In the genomic region with DNA sequence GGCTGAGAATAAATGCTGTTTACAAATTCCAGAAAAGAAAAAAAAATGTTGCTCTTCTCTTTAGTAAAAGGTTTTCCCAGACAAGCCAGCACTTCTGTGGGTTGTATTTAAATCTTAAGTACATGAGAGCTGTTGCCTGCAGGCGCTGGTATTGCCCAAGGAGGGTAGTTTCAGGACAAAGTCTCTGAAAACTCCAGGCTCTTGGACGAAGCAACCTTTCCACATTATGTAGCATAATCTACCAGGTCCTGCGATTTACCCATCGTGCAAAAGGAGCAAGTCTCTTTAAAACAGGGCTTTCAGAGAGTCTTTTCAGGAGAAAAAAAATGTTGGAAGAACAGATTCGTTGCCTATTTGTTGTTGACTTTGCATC, we compare ENCODE assay signal across 8 cellular contexts.
DNase-seq lines count a peak whose midpoint lies in the region; ATAC-seq and TF ChIP-seq lines count a peak whose summit lies in the region.

No MANE protein-coding gene starts in this region.

- H3K27ac Mint-ChIP-seq in T-helper 2 cell treated with Interferon-gamma antibody and Interleukin-4, amounts not matched to agents 5 μg/mL and 100 μg/mL, for 36 hours, result no peak overlapping the region
- H3K27ac Mint-ChIP-seq in stimulated activated memory B cell treated with anti-CD40 and anti-IgM and Interleukin-4, amounts not matched to agents 10 μg/mL and 1 μg/mL and 100 μg/mL, for 72 hours, result no peak overlapping the region

- peaks cover 20% of the 10 kb centered on the region for H3K27me3 Mint-ChIP-seq in T-helper 2 cell treated with Interferon-gamma antibody and Interleukin-4, amounts not matched to agents 5 μg/mL and 100 μg/mL, for 36 hours (ENCODE audit: low read depth)
- H3K27me3 Mint-ChIP-seq in stimulated activated memory B cell treated with anti-CD40 and anti-IgM and Interleukin-4, amounts not matched to agents 10 μg/mL and 1 μg/mL and 100 μg/mL, for 72 hours, result peaks cover 58% of the 10 kb centered on the region

- no peaks in the 10 kb centered on the region for H3K9me3 Mint-ChIP-seq in T-helper 2 cell treated with Interferon-gamma antibody and Interleukin-4, amounts not matched to agents 5 μg/mL and 100 μg/mL, for 36 hours
- peaks cover 6% of the 10 kb centered on the region for H3K9me3 Mint-ChIP-seq in stimulated activated memory B cell treated with anti-CD40 and anti-IgM and Interleukin-4, amounts not matched to agents 10 μg/mL and 1 μg/mL and 100 μg/mL, for 72 hours

- H3K36me3 Mint-ChIP-seq in T-helper 2 cell treated with Interferon-gamma antibody and Interleukin-4, amounts not matched to agents 5 μg/mL and 100 μg/mL, for 36 hours (ENCODE audit: low read depth), result no peaks in the 10 kb centered on the region
- H3K36me3 Mint-ChIP-seq in stimulated activated memory B cell treated with anti-CD40 and anti-IgM and Interleukin-4, amounts not matched to agents 10 μg/mL and 1 μg/mL and 100 μg/mL, for 72 hours, result no peaks in the 10 kb centered on the region

- peak overlapping the region; percentile 78 for H3K4me3 Mint-ChIP-seq in T-helper 2 cell treated with Interferon-gamma antibody and Interleukin-4, amounts not matched to agents 5 μg/mL and 100 μg/mL, for 36 hours
- peak overlapping the region; percentile 76 for H3K4me3 Mint-ChIP-seq in stimulated activated memory B cell treated with anti-CD40 and anti-IgM and Interleukin-4, amounts not matched to agents 10 μg/mL and 1 μg/mL and 100 μg/mL, for 72 hours

- peak overlapping the region; percentile 60 for H3K4me3 ChIP-seq in epithelial cell of proximal tubule (ENCODE audit: low read depth, low read length)

- no peaks in the 10 kb centered on the region for H3K4me1 Mint-ChIP-seq in T-helper 2 cell treated with Interferon-gamma antibody and Interleukin-4, amounts not matched to agents 5 μg/mL and 100 μg/mL, for 36 hours (ENCODE audit: low read depth)
- peaks cover 6% of the 10 kb centered on the region for H3K4me1 Mint-ChIP-seq in stimulated activated memory B cell treated with anti-CD40 and anti-IgM and Interleukin-4, amounts not matched to agents 10 μg/mL and 1 μg/mL and 100 μg/mL, for 72 hours

- ATAC-seq in HG03159 (IDR thresholded peaks at IDR 0.05; ENCODE audit: unreplicated experiment), result peak; percentile 21
- ATAC-seq in stimulated activated memory B cell treated with anti-CD40 and anti-IgM and Interleukin-4, amounts not matched to agents 10 μg/mL and 1 μg/mL and 100 μg/mL, for 72 hours, result no peak

- TF ChIP-seq CTCF in epithelial cell of proximal tubule (conservative IDR thresholded peaks at IDR 0.05; ENCODE audit: low read depth, low read length), result no peak

- DNase-seq in T-helper 2 cell treated with Interferon-gamma antibody and Interleukin-4, amounts not matched to agents 5 μg/mL and 100 μg/mL, for 36 hours (ENCODE audit: low spot score), result no peak
- no peak for DNase-seq in T-helper 2 cell
- DNase-seq in epithelial cell of proximal tubule (ENCODE audit: low read depth), result no peak
- no peak for DNase-seq in HK-2 (ENCODE audit: unreplicated experiment)
- DNase-seq in NCI-H128 (lab: John Stamatoyannopoulos, UW; ENCODE audit: unreplicated experiment), result no peak
- DNase-seq in COLO829 (ENCODE audit: low spot score), result no peak
